24 cellular contexts compared by ENCODE assay signal in genomic region chr11:9876331-9876730, GRCh38.
A peak's percentile ranks its signal among the peaks of the same experiment; 100 is the strongest.
DNase-seq lines count a peak whose midpoint lies in the region; ATAC-seq and TF ChIP-seq lines count a peak whose summit lies in the region.
"Had no signal": no experiment of that assay in that cellular context is flagged by ENCODE, and none has a peak within 500 bp of the region (broad histone marks: within the 10 kb centered on the region; RNA-seq: fewer than 3 reads in every experiment).

No MANE protein-coding gene starts in this region.

- DNase-seq in activated naive CD4-positive, alpha-beta T cell treated with Interleukin-2 at 50 U/mL for 16 hours: no peak
- DNase-seq in mucosa of descending colon (no peak), NOMO-1 treated with dmso at 0.1 percent for 144 hours (lab: John Stamatoyannopoulos, UW; ENCODE audit: unreplicated experiment) (no peak), NCI-H524 treated with DMSO at 0.1 percent for 48 hours (lab: John Stamatoyannopoulos, UW) (no peak)
- DNase-seq: 8988T; AML-193; C1 segment of cervical spinal cord; Calu3; CD8-positive, alpha-beta T cell; DMS153; GF-D8; KBM-7; NCI-H1105; NCI-H146; NCI-H2029; NCI-H2227 treated with DMSO at 0.1 percent for 48 hours; NCI-H510A; NCI-H748 treated with DMSO at 0.1 percent for 48 hours; OCI-M1; Right ventricle myocardium superior had no signal

- ATAC-seq in mucosa of descending colon (peak; percentile 31), GM19452 (IDR thresholded peaks at IDR 0.05; ENCODE audit: unreplicated experiment) (no peak), HG02973 (IDR thresholded peaks at IDR 0.05; ENCODE audit: unreplicated experiment) (no peak)
- ATAC-seq: CD8-positive, alpha-beta T cell had no signal

- no peak overlapping the region for H3K4me3 ChIP-seq in mucosa of descending colon

- H3K9me3 Mint-ChIP-seq in activated naive CD4-positive, alpha-beta T cell treated with anti-CD3 and anti-CD28 coated beads, Interleukin-2, amount 50 U/mL, for 24 hours: no peaks in the 10 kb centered on the region

- no peak overlapping the region for H3K4me3 Mint-ChIP-seq in activated naive CD4-positive, alpha-beta T cell treated with anti-CD3 and anti-CD28 coated beads, Interleukin-2, amount 50 U/mL, for 24 hours
- H3K4me3 Mint-ChIP-seq: CD8-positive, alpha-beta T cell had no signal

- no peaks in the 10 kb centered on the region for H3K27me3 Mint-ChIP-seq in activated naive CD4-positive, alpha-beta T cell treated with anti-CD3 and anti-CD28 coated beads, Interleukin-2, amount 50 U/mL, for 24 hours

- intact Hi-C loops in mucosa of descending colon (cut with DNase I, micrococcal nuclease): no loop called here

- H3K4me1 ChIP-seq in mucosa of descending colon (ENCODE audit: low read depth): no peaks in the 10 kb centered on the region

- H3K27ac ChIP-seq in VCaP: peak overlapping the region; percentile 61

- no peaks in the 10 kb centered on the region for H3K4me1 Mint-ChIP-seq in activated naive CD4-positive, alpha-beta T cell treated with anti-CD3 and anti-CD28 coated beads, Interleukin-2, amount 50 U/mL, for 24 hours

- H3K36me3 Mint-ChIP-seq in activated naive CD4-positive, alpha-beta T cell treated with anti-CD3 and anti-CD28 coated beads, Interleukin-2, amount 50 U/mL, for 24 hours: peaks cover 10% of the 10 kb centered on the region

- TF ChIP-seq CTCF in VCaP (conservative IDR thresholded peaks at IDR 0.05): no peak
- TF ChIP-seq CTCF in mucosa of descending colon (IDR thresholded peaks at IDR 0.05): no peak

- no peaks in the 10 kb centered on the region for H3K36me3 ChIP-seq in mucosa of descending colon (ENCODE audit: low read depth)

- H3K27ac Mint-ChIP-seq in activated naive CD4-positive, alpha-beta T cell treated with anti-CD3 and anti-CD28 coated beads, Interleukin-2, amount 50 U/mL, for 24 hours: peak overlapping the region; percentile 6
- H3K27ac Mint-ChIP-seq: CD8-positive, alpha-beta T cell had no signal

- peaks cover 12% of the 10 kb centered on the region for H3K9me3 ChIP-seq in mucosa of descending colon
